14 cellular contexts compared by ENCODE assay signal in genomic region chr10:133226251-133226808, GRCh38. TPM values are rescaled to one million over a fixed set of nuclear protein-coding genes. Genes with fewer than 3 reads are reported as not detected.
DNase-seq lines count a peak whose midpoint lies in the region; ATAC-seq and TF ChIP-seq lines count a peak whose summit lies in the region.
"Had no signal": no experiment of that assay in that cellular context is flagged by ENCODE, and none has a peak within 500 bp of the region (broad histone marks: within the 10 kb centered on the region; RNA-seq: fewer than 3 reads in every experiment).

No MANE protein-coding gene starts in this region.

- peak overlapping the region; percentile 69 to 83 for H3K4me3 Mint-ChIP-seq in activated T-cell treated with anti-CD3 and anti-CD28 coated beads, Interleukin-2, amount 50 U/mL, for 72 hours
- H3K4me3 Mint-ChIP-seq in activated T-cell treated with anti-CD3 and anti-CD28 coated beads, Interleukin-2, amount 50 U/mL, for 24 hours, result no peak overlapping the region
- H3K4me3 Mint-ChIP-seq in endodermal cell (no peak overlapping the region), type B pancreatic cell (no peak overlapping the region)
- peak overlapping the region; percentile 45 for H3K4me3 Mint-ChIP-seq in stimulated activated naive CD8-positive, alpha-beta T cell treated with anti-CD3 and anti-CD28 coated beads, Interleukin-15, Interleukin-2, amounts not matched to agents 100 ng/mL and 50 ng/mL, for 24 hours

- intact Hi-C loops in colonic mucosa (cut with DNase I), result no loop called here

- H3K36me3 Mint-ChIP-seq in activated T-cell treated with anti-CD3 and anti-CD28 coated beads, Interleukin-2, amount 50 U/mL, for 72 hours (ENCODE audit: insufficient read depth in 2 of 2), result peaks cover 0 to 4% of the 10 kb centered on the region in 2 donors
- H3K36me3 Mint-ChIP-seq in activated T-cell treated with anti-CD3 and anti-CD28 coated beads, Interleukin-2, amount 50 U/mL, for 24 hours (ENCODE audit: low read depth), result no peaks in the 10 kb centered on the region
- peaks cover under 1% of the 10 kb centered on the region for H3K36me3 Mint-ChIP-seq in endodermal cell (ENCODE audit: low read depth)
- no peaks in the 10 kb centered on the region for H3K36me3 Mint-ChIP-seq in stimulated activated naive CD8-positive, alpha-beta T cell treated with anti-CD3 and anti-CD28 coated beads, Interleukin-15, Interleukin-2, amounts not matched to agents 100 ng/mL and 50 ng/mL, for 24 hours (ENCODE audit: low read depth)
- H3K36me3 Mint-ChIP-seq in type B pancreatic cell, result no peaks in the 10 kb centered on the region

- H3K4me3 ChIP-seq in endodermal cell (ENCODE audit: low read length) (no peak overlapping the region), colonic mucosa (no peak overlapping the region)
- H3K4me3 ChIP-seq: mucosa of descending colon, transverse colon had no signal

- H3K9ac ChIP-seq in endodermal cell (ENCODE audit: extremely low read depth, low read length, poor library complexity, severe bottlenecking) (no peak overlapping the region), colonic mucosa (ENCODE audit: low read depth in 2 of 2, low read length in 2 of 2) (no peak overlapping the region)

- H3K27ac Mint-ChIP-seq in activated T-cell treated with anti-CD3 and anti-CD28 coated beads, Interleukin-2, amount 50 U/mL, for 72 hours, result no peak overlapping the region
- no peak overlapping the region for H3K27ac Mint-ChIP-seq in activated T-cell treated with anti-CD3 and anti-CD28 coated beads, Interleukin-2, amount 50 U/mL, for 24 hours
- H3K27ac Mint-ChIP-seq in endodermal cell (no peak overlapping the region), type B pancreatic cell (no peak overlapping the region)
- H3K27ac Mint-ChIP-seq in stimulated activated naive CD8-positive, alpha-beta T cell treated with anti-CD3 and anti-CD28 coated beads, Interleukin-15, Interleukin-2, amounts not matched to agents 100 ng/mL and 50 ng/mL, for 24 hours, result peak overlapping the region; percentile 55

- TF ChIP-seq CTCF in endodermal cell (conservative IDR thresholded peaks at IDR 0.05), result peak; percentile 16
- no peak for TF ChIP-seq CTCF in type B pancreatic cell (conservative IDR thresholded peaks at IDR 0.05)
- TF ChIP-seq CTCF in colonic mucosa (IDR thresholded peaks at IDR 0.05), result no peak

- H3K9me3 ChIP-seq in endodermal cell (ENCODE audit: control insufficient read depth, low read length) (no peaks in the 10 kb centered on the region), colonic mucosa (no peaks in the 10 kb centered on the region)
- H3K9me3 ChIP-seq: mucosa of descending colon, transverse colon had no signal

- H3K27me3 Mint-ChIP-seq in activated T-cell treated with anti-CD3 and anti-CD28 coated beads, Interleukin-2, amount 50 U/mL, for 72 hours (ENCODE audit: low read depth), result peaks cover 39% of the 10 kb centered on the region
- H3K27me3 Mint-ChIP-seq in activated T-cell treated with anti-CD3 and anti-CD28 coated beads, Interleukin-2, amount 50 U/mL, for 24 hours, result peaks cover 46% of the 10 kb centered on the region
- H3K27me3 Mint-ChIP-seq in endodermal cell (ENCODE audit: insufficient read depth) (peaks cover 52% of the 10 kb centered on the region), type B pancreatic cell (peaks cover 53% of the 10 kb centered on the region)
- H3K27me3 Mint-ChIP-seq in stimulated activated naive CD8-positive, alpha-beta T cell treated with anti-CD3 and anti-CD28 coated beads, Interleukin-15, Interleukin-2, amounts not matched to agents 100 ng/mL and 50 ng/mL, for 24 hours, result peaks cover 41% of the 10 kb centered on the region

- no peaks in the 10 kb centered on the region for H3K9me3 Mint-ChIP-seq in activated T-cell treated with anti-CD3 and anti-CD28 coated beads, Interleukin-2, amount 50 U/mL, for 72 hours
- no peaks in the 10 kb centered on the region for H3K9me3 Mint-ChIP-seq in activated T-cell treated with anti-CD3 and anti-CD28 coated beads, Interleukin-2, amount 50 U/mL, for 24 hours
- peaks cover 3% of the 10 kb centered on the region for H3K9me3 Mint-ChIP-seq in endodermal cell
- H3K9me3 Mint-ChIP-seq in stimulated activated naive CD8-positive, alpha-beta T cell treated with anti-CD3 and anti-CD28 coated beads, Interleukin-15, Interleukin-2, amounts not matched to agents 100 ng/mL and 50 ng/mL, for 24 hours, result no peaks in the 10 kb centered on the region
- no peaks in the 10 kb centered on the region for H3K9me3 Mint-ChIP-seq in type B pancreatic cell

- H3K27me3 ChIP-seq in endodermal cell (ENCODE audit: control insufficient read depth, insufficient read depth, low read length, poor library complexity, severe bottlenecking) (peaks cover 46% of the 10 kb centered on the region), colonic mucosa (peaks cover 34% of the 10 kb centered on the region)

- peak; percentile 29 to 49 for DNase-seq in activated T-cell treated with anti-CD3 and anti-CD28 coated beads, Interleukin-2, amount 50 U/mL, for 72 hours
- no peak for DNase-seq in activated T-cell treated with anti-CD3 and anti-CD28 coated beads, Interleukin-2, amount 50 U/mL, for 24 hours
- DNase-seq in RPMI7951 (ENCODE audit: low read depth) (peak; percentile 13), endodermal cell (no peak), type B pancreatic cell (ENCODE audit: extremely low spot score, unreplicated experiment) (no peak), colonic mucosa (no peak)
- DNase-seq: activated CD4-positive, CD25-positive, alpha-beta regulatory T cell treated with anti-CD3 and anti-CD28 coated beads, Interleukin-2, amount 50 U/mL, for 72 hours; activated gamma-delta T cell treated with Interleukin-2 at 50 U/mL for 16 hours; central memory CD4-positive, alpha-beta T cell; mucosa of descending colon; transverse colon had no signal

- no peaks in the 10 kb centered on the region for H3K4me1 ChIP-seq in endodermal cell (ENCODE audit: control insufficient read depth, insufficient read depth, low read length)
- no peaks in the 10 kb centered on the region for H3K4me1 ChIP-seq in colonic mucosa

- H3K36me3 ChIP-seq in endodermal cell (ENCODE audit: control insufficient read depth, insufficient read depth, low read length), result no peaks in the 10 kb centered on the region
- no peaks in the 10 kb centered on the region for H3K36me3 ChIP-seq in colonic mucosa
- H3K36me3 ChIP-seq: transverse colon had no signal

- H3K27ac ChIP-seq in endodermal cell (ENCODE audit: low read depth, low read length) (no peak overlapping the region), colonic mucosa (no peak overlapping the region)
- H3K27ac ChIP-seq: transverse colon had no signal

- H3K4me1 Mint-ChIP-seq in activated T-cell treated with anti-CD3 and anti-CD28 coated beads, Interleukin-2, amount 50 U/mL, for 72 hours (ENCODE audit: low read depth), result peaks cover 19% of the 10 kb centered on the region
- H3K4me1 Mint-ChIP-seq in activated T-cell treated with anti-CD3 and anti-CD28 coated beads, Interleukin-2, amount 50 U/mL, for 24 hours (ENCODE audit: low read depth), result peaks cover 21% of the 10 kb centered on the region
- H3K4me1 Mint-ChIP-seq in endodermal cell (peaks cover 5% of the 10 kb centered on the region), type B pancreatic cell (ENCODE audit: unreplicated experiment) (no peaks in the 10 kb centered on the region)
- peaks cover 23% of the 10 kb centered on the region for H3K4me1 Mint-ChIP-seq in stimulated activated naive CD8-positive, alpha-beta T cell treated with anti-CD3 and anti-CD28 coated beads, Interleukin-15, Interleukin-2, amounts not matched to agents 100 ng/mL and 50 ng/mL, for 24 hours (ENCODE audit: low read depth)

- ATAC-seq in activated T-cell treated with anti-CD3 and anti-CD28 coated beads, Interleukin-2, amount 50 U/mL, for 72 hours (replicated peaks in 1 of 2), result peak; percentile 54 to 64
- no peak for ATAC-seq in HG03280 (IDR thresholded peaks at IDR 0.05; ENCODE audit: unreplicated experiment)
- ATAC-seq: mucosa of descending colon had no signal

- WGBS in endodermal cell (ENCODE audit: insufficient coverage in 1 of 2, insufficient read length in 1 of 2), 2 experiments, result 87 to 89% methylated on average over 29 to 30 of the region's 30 CpGs

RNA-seq across cellular contexts. Expression of gene UTF1, which starts 3.7 kb away (rescaled TPM):
- under 1 TPM in 1 of 2 donors, not detected in 1; 0.21 TPM for total RNA-seq in activated T-cell treated with anti-CD3 and anti-CD28 coated beads, Interleukin-2, amount 50 U/mL, for 72 hours
- not detected in 2 replicates for total RNA-seq in RPMI7951 (2014; rRNA removed; shearing (Covaris generic))
- total RNA-seq in endodermal cell, result 1 to 10 TPM in 1 of 2 donors, not detected in 1; 1.5 TPM
- polyA plus RNA-seq in endodermal cell (2013, experiment 1 of 2), result 1.1 TPM
- polyA plus RNA-seq in endodermal cell (2013, experiment 2 of 2), result 0.54 TPM
- not detected in 2 replicates for total RNA-seq in type B pancreatic cell (ENCODE audit: low replicate concordance)
- not detected for total RNA-seq in colonic mucosa
- total RNA-seq: M059J, mucosa of descending colon, transverse colon had no signal

RNA-seq across cellular contexts. Expression of gene VENTX, which starts 11.3 kb away (rescaled TPM):
- total RNA-seq in activated T-cell treated with anti-CD3 and anti-CD28 coated beads, Interleukin-2, amount 50 U/mL, for 72 hours, result under 1 TPM in 1 of 2 donors, not detected in 1; 0.21 TPM
- total RNA-seq in RPMI7951 (2014; rRNA removed; shearing (Covaris generic)), result not detected in 2 replicates
- total RNA-seq in endodermal cell, result 10 to 100 TPM in 1 of 2 donors, 1 to 10 TPM in 1; 5.5 to 14.2 TPM
- 1.7 TPM for polyA plus RNA-seq in endodermal cell (2013, experiment 1 of 2)
- 0.99 TPM for polyA plus RNA-seq in endodermal cell (2013, experiment 2 of 2)
- total RNA-seq in type B pancreatic cell (ENCODE audit: low replicate concordance), result not detected in 2 replicates
- total RNA-seq in colonic mucosa, result under 1 TPM; 0.15 to 0.24 TPM
- total RNA-seq: M059J had no signal

RNA-seq across cellular contexts. Expression of gene ADAM8, which starts 50.3 kb away (rescaled TPM):
- 100 to 1,000 TPM; 156 to 218 TPM for total RNA-seq in activated T-cell treated with anti-CD3 and anti-CD28 coated beads, Interleukin-2, amount 50 U/mL, for 72 hours
- total RNA-seq in RPMI7951 (2014; rRNA removed; shearing (Covaris generic)), result 3.8 and 6.3 TPM in 2 replicates
- total RNA-seq in endodermal cell (1 to 10 TPM; 3.7 to 5.5 TPM), type B pancreatic cell (ENCODE audit: low replicate concordance) (6.2 and 7.1 TPM in 2 replicates), colonic mucosa (1 to 10 TPM; 3.7 to 5.7 TPM)
- 1.7 TPM for polyA plus RNA-seq in endodermal cell (2013, experiment 1 of 2)
- polyA plus RNA-seq in endodermal cell (2013, experiment 2 of 2), result 1.2 TPM

Comparison
In these comparisons a context has a peak if more than half of its experiments do, and no peak if none do; other contexts are left out.
1. DNase-seq: peak in activated T-cell treated with anti-CD3 and anti-CD28 coated beads, Interleukin-2, amount 50 U/mL, for 72 hours (2 of 2) and RPMI7951 (single experiment); none in activated T-cell treated with anti-CD3 and anti-CD28 coated beads, Interleukin-2, amount 50 U/mL, for 24 hours (single experiment), endodermal cell (single experiment), type B pancreatic cell (single experiment) and colonic mucosa (single experiment).
2. H3K4me3 Mint-ChIP-seq: peak in activated T-cell treated with anti-CD3 and anti-CD28 coated beads, Interleukin-2, amount 50 U/mL, for 72 hours (2 of 2) and stimulated activated naive CD8-positive, alpha-beta T cell treated with anti-CD3 and anti-CD28 coated beads, Interleukin-15, Interleukin-2, amounts not matched to agents 100 ng/mL and 50 ng/mL, for 24 hours (single experiment); none in activated T-cell treated with anti-CD3 and anti-CD28 coated beads, Interleukin-2, amount 50 U/mL, for 24 hours (single experiment), endodermal cell (single experiment) and type B pancreatic cell (single experiment).
3. RNA of gene ADAM8, which starts 50.3 kb away (total RNA-seq): 156 to 218 TPM in activated T-cell treated with anti-CD3 and anti-CD28 coated beads, Interleukin-2, amount 50 U/mL, for 72 hours; 6.2 to 7.1 TPM in type B pancreatic cell, 3.7 to 5.7 TPM in colonic mucosa, 3.7 to 5.5 TPM in endodermal cell and 3.8 to 6.3 TPM in RPMI7951; every median in the first group is over 10 times any median in the second.